Comparison of ENCODE assay signal across 1 cellular context in genomic region chr13:40970803-40971202, GRCh38.
A peak's percentile ranks its signal among the peaks of the same experiment; 100 is the strongest.
TF ChIP-seq lines count a peak whose summit lies in the region.

No MANE protein-coding gene starts in this region.

TF ChIP-seq in HepG2, 621 proteins besides CTCF, POLR2A, EP300 and RAD21:
- TF ChIP-seq AGO2 (optimal IDR thresholded peaks at IDR 0.05; ENCODE audit: low read depth, low read length) (peak; percentile 24), ZNF761 (CRISPR knock-in tag; conservative IDR thresholded peaks at IDR 0.05) (no peak)
TF ChIP-seq in HepG2: peak in this region for 1.
